ENCODE assay signal across 8 cellular contexts in the genomic region with DNA sequence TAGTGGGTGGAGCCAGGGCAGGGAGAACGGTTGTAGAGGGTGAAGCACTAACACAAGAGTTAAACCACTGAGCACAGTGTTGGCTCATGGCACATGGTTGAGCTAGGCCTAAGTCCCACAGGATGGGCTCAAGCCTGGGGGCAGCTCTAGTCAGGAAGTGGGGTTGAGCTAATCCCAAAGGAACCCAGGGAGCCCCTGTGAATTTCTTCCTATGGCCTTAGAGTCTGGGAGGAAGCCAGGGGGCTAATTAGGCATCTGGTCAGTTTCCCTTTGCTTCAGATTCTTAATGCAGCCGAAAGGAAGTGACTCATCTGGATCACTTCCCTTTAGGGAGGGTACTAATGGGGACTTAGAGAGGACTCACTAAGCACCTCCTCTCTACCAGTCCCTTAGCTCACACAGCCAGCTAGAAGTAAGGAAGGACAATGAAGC. TPM values are rescaled to one million over a fixed set of nuclear protein-coding genes. Genes with fewer than 3 reads are reported as not detected.
A peak's percentile ranks its signal among the peaks of the same experiment; 100 is the strongest.
DNase-seq lines count a peak whose midpoint lies in the region; ATAC-seq and TF ChIP-seq lines count a peak whose summit lies in the region.

No MANE protein-coding gene starts in this region.

- peaks cover 10% of the 10 kb centered on the region for H3K4me1 ChIP-seq in fibroblast of lung (ENCODE audit: control insufficient read depth, extremely low read depth, insufficient read depth, low read length)
- peaks cover 5% of the 10 kb centered on the region for H3K4me1 ChIP-seq in psoas muscle

- DNase-seq in CD14-positive monocyte (ENCODE audit: low spot score) (peak; percentile 65), RPMI7951 (ENCODE audit: low read depth) (peak; percentile 100), fibroblast of lung (ENCODE audit: low read depth in 2 of 2) (peak; percentile 92 to 96), psoas muscle (peak in 1 of 2 donors; percentile 19), HEK293T (ENCODE audit: extremely low spot score) (no peak), NCI-H2196 (lab: John Stamatoyannopoulos, UW; ENCODE audit: unreplicated experiment) (no peak)

- H3K4me3 ChIP-seq in fibroblast of lung (replicated peaks in 1 of 4; ENCODE audit: control extremely low read depth in 1 of 4, insufficient read depth in 1 of 4, low read depth in 3 of 4, low read length in 4 of 4) (no peak overlapping the region), psoas muscle (no peak overlapping the region)

- H3K9ac ChIP-seq in fibroblast of lung (ENCODE audit: insufficient read depth, low read length) = no peak overlapping the region

- H3K27ac Mint-ChIP-seq in CD14-positive monocyte = peak overlapping the region; percentile 87 to 96 (median 91)

- H3K4me3 Mint-ChIP-seq in CD14-positive monocyte = peak overlapping the region; percentile 31 to 43

- ATAC-seq in GM19025 (IDR thresholded peaks at IDR 0.05; ENCODE audit: low read depth, unreplicated experiment) (peak; percentile 89), HG03066 (IDR thresholded peaks at IDR 0.05; ENCODE audit: low read depth, unreplicated experiment) (peak; percentile 85), psoas muscle (peak; percentile 54 to 74 (median 68))

- H3K27me3 ChIP-seq in fibroblast of lung (ENCODE audit: control insufficient read depth, insufficient read depth, low read length) (no peaks in the 10 kb centered on the region), psoas muscle (ENCODE audit: insufficient read depth in 3 of 3, low read length in 2 of 3) (no peaks in the 10 kb centered on the region)

- peak overlapping the region; percentile 55 for H3K4me2 ChIP-seq in fibroblast of lung (ENCODE audit: extremely low read depth, insufficient read depth, low read length)

- intact Hi-C loops in CD14-positive monocyte (cut with micrococcal nuclease) = loop anchor here (2.0 to 5.0 kb wide), 6 partner anchors 37 to 728 kb away; partner anchors contain the start of genes DUSP23 (in 2 of the 2) and TAGLN2 (in 1 of the 2)
- intact Hi-C loops in psoas muscle (cut with DNase I) = loop anchor here (2.0 to 10.0 kb wide), 4 partner anchors 91 to 755 kb away; partner anchors contain the start of gene DUSP23 (in 1 of the 2)

- H3K36me3 ChIP-seq in fibroblast of lung (ENCODE audit: control insufficient read depth, insufficient read depth, low read length) (no peaks in the 10 kb centered on the region), psoas muscle (ENCODE audit: insufficient read depth in 1 of 2, low read depth in 1 of 2) (no peaks in the 10 kb centered on the region)

- WGBS in psoas muscle, 3 donors = 39 to 50% (median 49%) methylated on average over 2 of the region's 2 CpGs

- POLR2A ChIA-PET in HEK293T (lab: Yijun Ruan, JAX) = no interaction called here

- peaks cover 0 to 3% (median 0%) of the 10 kb centered on the region in 3 donors for H3K27me3 Mint-ChIP-seq in CD14-positive monocyte (ENCODE audit: low read depth in 3 of 3)

- H3K9me3 Mint-ChIP-seq in CD14-positive monocyte = peaks cover 0 to 2% (median 0%) of the 10 kb centered on the region in 7 donors

- H3K36me3 Mint-ChIP-seq in CD14-positive monocyte = peaks cover 0 to 3% of the 10 kb centered on the region in 2 donors

- H4K20me1 ChIP-seq in fibroblast of lung (ENCODE audit: control insufficient read depth, extremely low read depth, insufficient read depth, low read length) = no peaks in the 10 kb centered on the region

- H2AFZ ChIP-seq in fibroblast of lung (ENCODE audit: low read length) = peak overlapping the region; percentile 64

- TF ChIP-seq CTCF in CD14-positive monocyte (IDR thresholded peaks at IDR 0.05) (no peak), fibroblast of lung (conservative IDR thresholded peaks at IDR 0.05 in 1 of 2, IDR thresholded peaks at IDR 0.05 in 1 of 2; ENCODE audit: low read depth in 1 of 2, low read length in 2 of 2) (no peak), psoas muscle (IDR thresholded peaks at IDR 0.05) (no peak)

- H3K9me3 ChIP-seq in fibroblast of lung (ENCODE audit: control insufficient read depth, insufficient read depth, low read depth, low read length) = no peaks in the 10 kb centered on the region
- no peaks in the 10 kb centered on the region for H3K9me3 ChIP-seq in psoas muscle

- peaks cover 51% of the 10 kb centered on the region for H3K4me1 Mint-ChIP-seq in CD14-positive monocyte

- H3K27ac ChIP-seq in fibroblast of lung (ENCODE audit: insufficient read depth, low read length) (peak overlapping the region; percentile 69), psoas muscle (peak overlapping the region; percentile 27)

- no peaks in the 10 kb centered on the region for H3K79me2 ChIP-seq in fibroblast of lung (ENCODE audit: control insufficient read depth, insufficient read depth, low read length)

- CTCF ChIA-PET in HEK293T (lab: Yijun Ruan, JAX) = interaction anchor here (0.7 to 5.7 kb wide), 2 partner anchors 91 to 935 kb away, joined by 3 to 53 read pairs; no protein-coding TSS in a partner anchor

TF ChIP-seq in HEK293T, 16 proteins besides CTCF, POLR2A, EP300 and RAD21:
- TF ChIP-seq ELF4 (IDR thresholded peaks at IDR 0.05) = no peak
- TF ChIP-seq SUZ12 (IDR thresholded peaks at IDR 0.05) = no peak
- TF ChIP-seq CTBP1 (IDR thresholded peaks at IDR 0.05; ENCODE audit: borderline replicate concordance) = no peak
- no peak for TF ChIP-seq NFRKB (IDR thresholded peaks at IDR 0.05)
- no peak for TF ChIP-seq TARDBP (IDR thresholded peaks at IDR 0.05)
- TF ChIP-seq L3MBTL2 (conservative IDR thresholded peaks at IDR 0.05) = no peak
- TF ChIP-seq HDGF (IDR thresholded peaks at IDR 0.05; ENCODE audit: borderline replicate concordance) = no peak
- TF ChIP-seq BHLHE40 (IDR thresholded peaks at IDR 0.05; ENCODE audit: borderline replicate concordance) = no peak

RNA-seq across cellular contexts. Expression of gene CFAP45, which starts 10.1 kb away (rescaled TPM):
- polyA plus RNA-seq in CD14-positive monocyte = under 1 TPM in 1 of 2 donors, not detected in 1; 0.12 TPM
- 2.2 and 2.9 TPM in 2 replicates for total RNA-seq in RPMI7951 (2014; rRNA removed; shearing (Covaris generic))
- 0.51 and 1.5 TPM in 2 replicates for total RNA-seq in fibroblast of lung
- polyA plus RNA-seq in fibroblast of lung = 1.1 and 1.2 TPM in 2 replicates
- polyA plus RNA-seq in fibroblast of lung (2012) = 0.95 and 1.6 TPM in 2 replicates
- polyA minus RNA-seq in fibroblast of lung (ENCODE audit: low replicate concordance) = not detected in 2 replicates
- total RNA-seq in psoas muscle = under 1 TPM in 1 of 4 donors, not detected in 3; 0.42 TPM
- polyA plus RNA-seq in psoas muscle = under 1 TPM; 0.04 to 0.25 (median 0.13) TPM

RNA-seq across cellular contexts. Expression of gene VSIG8, which starts 27.4 kb away (rescaled TPM):
- polyA plus RNA-seq in CD14-positive monocyte = not detected
- 0.20 TPM in 1 of 2 replicates, not detected in the other for total RNA-seq in RPMI7951 (2014; rRNA removed; shearing (Covaris generic))
- under 0.01 TPM in 2 replicates for total RNA-seq in fibroblast of lung
- polyA plus RNA-seq in fibroblast of lung = not detected in 2 replicates
- polyA plus RNA-seq in fibroblast of lung (2012) = not detected in 2 replicates
- not detected in 2 replicates for polyA minus RNA-seq in fibroblast of lung (ENCODE audit: low replicate concordance)
- not detected for total RNA-seq in psoas muscle
- polyA plus RNA-seq in psoas muscle = not detected

RNA-seq across cellular contexts. Expression of gene TAGLN2, which starts 35.5 kb away (rescaled TPM):
- 1,000 to 10,000 TPM in 1 of 2 donors, 100 to 1,000 TPM in 1; 918 to 1,259 TPM for polyA plus RNA-seq in CD14-positive monocyte
- total RNA-seq in RPMI7951 (2014; rRNA removed; shearing (Covaris generic)) = 811 and 1,008 TPM in 2 replicates
- 220 and 300 TPM in 2 replicates for total RNA-seq in fibroblast of lung
- 718 and 768 TPM in 2 replicates for polyA plus RNA-seq in fibroblast of lung
- polyA plus RNA-seq in fibroblast of lung (2012) = 846 and 900 TPM in 2 replicates
- polyA minus RNA-seq in fibroblast of lung (ENCODE audit: low replicate concordance) = 726 and 765 TPM in 2 replicates
- 10 to 100 TPM; 42.8 to 61.3 (median 45.6) TPM for total RNA-seq in psoas muscle
- 10 to 100 TPM; 29.6 to 91.6 (median 56.1) TPM for polyA plus RNA-seq in psoas muscle

RNA-seq across cellular contexts. Expression of gene IGSF9, which starts 55.6 kb away (rescaled TPM):
- not detected for polyA plus RNA-seq in CD14-positive monocyte
- total RNA-seq in RPMI7951 (2014; rRNA removed; shearing (Covaris generic)) = not detected in 2 replicates
- total RNA-seq in fibroblast of lung = under 0.01 TPM in 2 replicates
- polyA plus RNA-seq in fibroblast of lung = not detected in 2 replicates
- polyA plus RNA-seq in fibroblast of lung (2012) = not detected in 2 replicates
- polyA minus RNA-seq in fibroblast of lung (ENCODE audit: low replicate concordance) = not detected in 2 replicates
- total RNA-seq in psoas muscle = not detected
- polyA plus RNA-seq in psoas muscle = under 1 TPM in 2 of 3 donors, not detected in 1; 0.01 TPM

Comparison
In these comparisons a context has a peak if more than half of its experiments do, and no peak if none do; other contexts are left out.
1. DNase-seq: peak in CD14-positive monocyte (single experiment), RPMI7951 (single experiment) and fibroblast of lung (2 of 2); none in HEK293T (single experiment) and NCI-H2196 (single experiment).
2. Peak in every context shown above with its lines, with median percentiles within 50 percentile points of each other: ATAC-seq.